1 cellular context compared by ENCODE assay signal in genomic region chr4:119162174-119162573, GRCh38.
TF ChIP-seq lines count a peak whose summit lies in the region.

No MANE protein-coding gene starts in this region.

TF ChIP-seq in IMR-90, 13 proteins besides CTCF, POLR2A, EP300 and RAD21:
- TF ChIP-seq MXI1 (IDR thresholded peaks at IDR 0.05; ENCODE audit: borderline replicate concordance, low read depth, low read length): no peak
